In the genomic region with DNA sequence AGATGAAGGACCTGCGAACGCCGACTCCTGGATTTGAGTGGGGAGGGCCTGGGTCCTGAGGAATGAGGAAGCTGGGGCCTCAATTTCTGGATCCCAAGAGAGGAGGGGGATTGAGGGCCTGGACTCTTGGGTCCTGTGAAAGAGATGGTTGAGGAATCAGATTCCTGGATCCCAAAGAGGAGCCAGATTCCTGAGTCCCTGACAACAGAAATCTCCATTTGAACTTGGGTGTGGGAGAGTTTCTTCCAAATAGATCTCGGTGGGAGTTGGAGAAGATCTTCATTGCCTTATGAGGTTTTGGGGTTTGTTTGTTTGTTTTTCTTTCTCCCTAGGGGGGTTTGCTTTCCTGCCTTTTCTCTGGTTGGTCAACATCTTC, we compare ENCODE assay signal across 8 cellular contexts. TPM values are rescaled to one million over a fixed set of nuclear protein-coding genes. Genes with fewer than 3 reads are reported as not detected.
DNase-seq lines count a peak whose midpoint lies in the region; ATAC-seq, FAIRE-seq and TF ChIP-seq lines count a peak whose summit lies in the region.

No MANE protein-coding gene starts in this region.

- FAIRE-seq in urothelium cell line (lab: Jason Lieb, UNC), result no peak

- no peak for ATAC-seq in GM21447 (IDR thresholded peaks at IDR 0.05; ENCODE audit: unreplicated experiment)
- no peak for ATAC-seq in HG03565 (IDR thresholded peaks at IDR 0.05; ENCODE audit: unreplicated experiment)

- H3K4me1 Mint-ChIP-seq in IgD-negative memory B cell, result peaks cover 20 to 47% (median 42%) of the 10 kb centered on the region in 3 donors

- H3K4me3 ChIP-seq in choroid plexus epithelial cell (ENCODE audit: low read depth, low read length) (peak overlapping the region; percentile 82), muscle layer of duodenum (ENCODE audit: low read depth in 1 of 2, low read length in 2 of 2) (peak overlapping the region; percentile 90 to 94)

- H3K9me3 ChIP-seq in muscle layer of duodenum (ENCODE audit: control insufficient read depth in 1 of 2, low read length in 2 of 2), result no peaks in the 10 kb centered on the region

- H3K9me3 Mint-ChIP-seq in IgD-negative memory B cell, result no peaks in the 10 kb centered on the region

- H3K27me3 Mint-ChIP-seq in IgD-negative memory B cell, result no peaks in the 10 kb centered on the region

- peaks cover 8% of the 10 kb centered on the region for H3K36me3 Mint-ChIP-seq in IgD-negative memory B cell

- peak overlapping the region; percentile 98 for H3K27ac ChIP-seq in 22Rv1
- H3K27ac ChIP-seq in muscle layer of duodenum (ENCODE audit: low read length), result peak overlapping the region; percentile 95

- TF ChIP-seq CTCF in 22Rv1 (IDR thresholded peaks at IDR 0.05) (no peak), choroid plexus epithelial cell (conservative IDR thresholded peaks at IDR 0.05; ENCODE audit: low read depth, low read length) (no peak)

- peak overlapping the region; percentile 96 to 100 (median 100) for H3K4me3 Mint-ChIP-seq in IgD-negative memory B cell

- no peaks in the 10 kb centered on the region for H3K27me3 ChIP-seq in muscle layer of duodenum (ENCODE audit: low read depth, low read length)

- H3K27ac Mint-ChIP-seq in IgD-negative memory B cell, result peak overlapping the region; percentile 39 to 99 (median 67)

- H3K36me3 ChIP-seq in muscle layer of duodenum (ENCODE audit: control insufficient read depth in 1 of 2, insufficient read depth in 2 of 2, low read length in 2 of 2), result peaks cover 0 to 16% of the 10 kb centered on the region in 2 donors

- peaks cover 14 to 43% of the 10 kb centered on the region in 2 donors for H3K4me1 ChIP-seq in muscle layer of duodenum (ENCODE audit: control insufficient read depth in 1 of 2, insufficient read depth in 2 of 2, low read length in 2 of 2)

- DNase-seq in choroid plexus epithelial cell (ENCODE audit: low read depth) (no peak), urothelium cell line (ENCODE audit: low spot score) (no peak), MV-4-11 (lab: John Stamatoyannopoulos, UW) (no peak)

RNA-seq across cellular contexts. Expression of gene PSENEN, which starts 0.6 kb away (rescaled TPM):
- 85.0 TPM for polyA plus RNA-seq in IgD-negative memory B cell

RNA-seq across cellular contexts. Expression of gene U2AF1L4, which starts 0.9 kb away (rescaled TPM):
- 74.8 TPM for polyA plus RNA-seq in IgD-negative memory B cell

RNA-seq across cellular contexts. Expression of gene LIN37, which starts 2.3 kb away (rescaled TPM):
- 8.2 TPM for polyA plus RNA-seq in IgD-negative memory B cell

RNA-seq across cellular contexts. Expression of gene IGFLR1, which starts 3.8 kb away (rescaled TPM):
- 140 TPM for polyA plus RNA-seq in IgD-negative memory B cell

RNA-seq across cellular contexts. Expression of gene HSPB6, which starts 10.8 kb away (rescaled TPM):
- polyA plus RNA-seq in IgD-negative memory B cell, result not detected
